ENCODE assay signal across 12 cellular contexts in the genomic region with DNA sequence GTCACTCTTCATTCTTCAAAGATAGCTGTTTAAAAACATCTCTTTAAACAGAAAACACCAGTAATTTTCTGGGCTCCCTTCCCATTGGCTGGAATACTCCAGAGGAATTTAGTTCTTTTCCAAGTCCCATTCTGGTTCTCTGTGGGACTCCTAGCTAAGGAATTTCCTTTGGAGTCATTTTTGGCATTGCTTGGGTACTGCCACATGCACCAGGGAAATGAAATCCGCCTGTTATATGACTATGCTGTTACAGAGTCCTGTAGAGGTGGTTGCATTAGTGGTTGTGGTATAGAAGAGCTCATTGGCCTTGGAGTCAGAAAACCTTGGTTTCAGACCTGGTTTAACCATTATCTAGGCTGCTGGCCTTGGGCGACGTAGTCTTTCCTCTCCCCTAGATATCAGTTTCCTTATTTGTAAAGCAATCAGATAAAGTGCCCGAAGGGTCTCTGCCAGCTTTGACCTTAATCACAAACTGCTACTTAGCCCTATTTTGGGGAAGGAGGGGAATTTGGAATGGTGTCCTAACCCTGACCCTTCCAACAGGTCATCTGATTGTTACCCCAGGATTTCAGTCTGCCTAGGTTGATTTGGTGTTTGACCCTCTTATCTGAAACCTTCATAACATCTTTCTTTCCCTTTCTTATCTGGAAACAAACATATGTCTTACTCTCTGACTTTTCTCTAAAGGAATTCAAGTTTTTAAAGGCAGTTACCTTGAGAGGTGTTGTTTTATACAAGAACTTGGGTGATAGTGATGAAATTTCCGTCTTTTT. TPM values are rescaled to one million over a fixed set of nuclear protein-coding genes. Genes with fewer than 3 reads are reported as not detected.
A peak's percentile ranks its signal among the peaks of the same experiment; 100 is the strongest.
DNase-seq lines count a peak whose midpoint lies in the region; ATAC-seq and TF ChIP-seq lines count a peak whose summit lies in the region.
"Had no signal": no experiment of that assay in that cellular context is flagged by ENCODE, and none has a peak within 500 bp of the region (broad histone marks: within the 10 kb centered on the region; RNA-seq: fewer than 3 reads in every experiment).

No MANE protein-coding gene starts in this region.

- no peaks in the 10 kb centered on the region for H3K27me3 ChIP-seq in SJCRH30
- H3K27me3 ChIP-seq: gastrocnemius medialis, spleen had no signal

- H3K4me3 ChIP-seq in astrocyte of the spinal cord (ENCODE audit: low read depth, low read length) (no peak overlapping the region), SJCRH30 (no peak overlapping the region)
- H3K4me3 ChIP-seq: gastrocnemius medialis, spleen had no signal

- in situ Hi-C loops in astrocyte of the spinal cord (cut with HindIII; ENCODE audit: low sequenced_read_pairs) = no loop called here

- DNase-seq in EL (peak; percentile 54), astrocyte of the spinal cord (ENCODE audit: low read depth, low spot score) (peak; percentile 76), medulla oblongata (ENCODE audit: extremely low spot score) (peak; percentile 80), SHP77 (lab: John Stamatoyannopoulos, UW) (no peak), NCI-H1092 treated with DMSO at 0.1 percent for 48 hours (lab: John Stamatoyannopoulos, UW) (no peak), SJCRH30 (no peak)
- DNase-seq: DND-41, gastrocnemius medialis, PC-3, spleen had no signal

- no peak for TF ChIP-seq CTCF in astrocyte of the spinal cord (IDR thresholded peaks at IDR 0.05; ENCODE audit: low read depth, low read length)

- H3K9me3 ChIP-seq in SJCRH30 (replicated peaks) = no peaks in the 10 kb centered on the region
- H3K9me3 ChIP-seq: gastrocnemius medialis had no signal

- ATAC-seq in HG02759 (IDR thresholded peaks at IDR 0.05; ENCODE audit: unreplicated experiment) = peak; percentile 71
- no peak for ATAC-seq in GM21360 (IDR thresholded peaks at IDR 0.05; ENCODE audit: unreplicated experiment)
- ATAC-seq: PC-3 had no signal

- H3K36me3 ChIP-seq in SJCRH30 = no peaks in the 10 kb centered on the region
- H3K36me3 ChIP-seq: gastrocnemius medialis, spleen had no signal

- H3K4me1 ChIP-seq in SJCRH30 = no peaks in the 10 kb centered on the region

- H3K27ac ChIP-seq in SJCRH30 = no peak overlapping the region
- H3K27ac ChIP-seq: gastrocnemius medialis, spleen had no signal

RNA-seq across cellular contexts. Expression of a gene that starts 13.5 kb away (rescaled TPM):
- total RNA-seq in SJCRH30 (2014; rRNA removed; shearing (Covaris generic)) = not detected in 2 replicates
- total RNA-seq: gastrocnemius medialis, PC-3, spleen had no signal

Comparison
In these comparisons a context has a peak if more than half of its experiments do, and no peak if none do; other contexts are left out.
1. DNase-seq: peak in EL (single experiment), astrocyte of the spinal cord (single experiment) and medulla oblongata (single experiment); none in SHP77 (0 of 2), NCI-H1092 treated with DMSO at 0.1 percent for 48 hours (single experiment) and SJCRH30 (0 of 2).